In the genomic region with DNA sequence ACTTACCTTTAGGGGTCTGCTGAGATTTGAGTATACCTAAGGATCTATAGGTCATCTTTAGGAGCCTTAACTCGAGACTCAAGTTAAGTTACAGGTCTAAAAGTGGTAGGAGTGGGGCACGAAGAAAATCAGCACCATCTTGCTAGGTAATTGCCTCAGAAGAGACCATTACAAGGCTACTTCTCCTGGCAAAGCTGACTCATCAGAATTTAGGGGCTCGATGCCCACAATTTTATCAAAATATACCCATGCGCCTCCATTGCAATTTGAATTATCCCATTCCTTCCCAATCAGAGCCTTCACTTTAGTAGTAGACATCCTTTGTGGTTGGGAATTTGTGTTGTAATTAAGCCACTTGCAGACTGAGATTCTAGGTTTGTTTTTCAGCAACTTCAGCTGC, we compare ENCODE assay signal across 30 cellular contexts.
"Had no signal": no experiment of that assay in that cellular context is flagged by ENCODE, and none has a peak within 500 bp of the region (broad histone marks: within the 10 kb centered on the region; RNA-seq: fewer than 3 reads in every experiment).

No MANE protein-coding gene starts in this region.

- ATAC-seq: naive thymus-derived CD4-positive, alpha-beta T cell; natural killer cell; psoas muscle; right cardiac atrium; sciatic nerve; stimulated activated memory B cell treated with anti-CD40 and anti-IgM and Interleukin-4, amounts not matched to agents 10 μg/mL and 1 μg/mL and 100 μg/mL, for 72 hours; stimulated activated naive CD8-positive, alpha-beta T cell treated with anti-CD3 and anti-CD28 coated beads, Interleukin-15, amount 100 ng/mL, for 72 hours; stimulated activated naive CD8-positive, alpha-beta T cell treated with anti-CD3 and anti-CD28 coated beads, Interleukin-15, Interleukin-2, amounts not matched to agents 100 U/mL and 50 U/mL, for 24 hours had no signal

- H3K27me3 ChIP-seq: neural progenitor cell, ovary, spleen, suprapubic skin, testis, tibial artery, transverse colon, upper lobe of left lung, vagina had no signal

- H3K27ac ChIP-seq: neural progenitor cell, ovary, parathyroid adenoma, psoas muscle, skin epidermis, spleen, suprapubic skin, testis, tibial artery, transverse colon, upper lobe of left lung, vagina had no signal

- FAIRE-seq: urothelium cell line had no signal

- H3K4me3 ChIP-seq: neural progenitor cell, ovary, psoas muscle, skin epidermis, smooth muscle cell, spleen, suprapubic skin, testis, tibial artery, transverse colon, upper lobe of left lung, vagina had no signal

- DNase-seq: naive thymus-derived CD4-positive, alpha-beta T cell; natural killer cell; occipital lobe; ovary; posterior cingulate gyrus; psoas muscle; right cardiac atrium; spleen; stimulated activated CD4-positive, alpha-beta T cell treated with anti-CD3 and anti-CD28 coated beads, Interleukin-12 subunit alpha, Interleukin-12 subunit beta, amount 100 ng/mL, for 4 hours; stimulated activated CD4-positive, alpha-beta T cell treated with anti-CD3 and anti-CD28 coated beads, Interleukin-1b, Interleukin-23, amount 100 ng/mL, for 48 hours; stimulated activated CD4-positive, alpha-beta T cell treated with anti-CD3 and anti-CD28 coated beads, Interleukin-4, amount 100 ng/mL, for 1 hour; stimulated activated CD4-positive, alpha-beta T cell treated with anti-CD3 and anti-CD28 coated beads, Interleukin-4, amount 100 ng/mL, for 4 hours; stimulated activated CD8-positive, alpha-beta memory T cell treated with anti-CD3 and anti-CD28 coated beads, Interleukin-4, amount 100 ng/mL, for 48 hours; stimulated activated naive CD4-positive, alpha-beta T cell; stimulated activated naive CD8-positive, alpha-beta T cell treated with anti-CD3 and anti-CD28 coated beads, Interleukin-15, amount 100 ng/mL, for 72 hours; stimulated activated naive CD8-positive, alpha-beta T cell treated with anti-CD3 and anti-CD28 coated beads, Interleukin-15, Interleukin-2, amounts not matched to agents 100 U/mL and 50 U/mL, for 24 hours; substantia nigra; testis; tibial artery; transverse colon; upper lobe of left lung had no signal

- H3K9me3 ChIP-seq: ovary, psoas muscle, spleen, suprapubic skin, testis, tibial artery, transverse colon, upper lobe of left lung, vagina had no signal

- H3K79me2 ChIP-seq: parathyroid adenoma had no signal

- H3K4me2 ChIP-seq: neural progenitor cell, smooth muscle cell had no signal

- H3K4me1 ChIP-seq: neural progenitor cell, parathyroid adenoma, psoas muscle, spleen, suprapubic skin, testis, tibial artery, transverse colon, upper lobe of left lung, vagina had no signal

- H2AFZ ChIP-seq: neural progenitor cell, parathyroid adenoma had no signal

- H3K36me3 ChIP-seq: neural progenitor cell, ovary, spleen, suprapubic skin, tibial artery, transverse colon, upper lobe of left lung, vagina had no signal

- H3K9ac ChIP-seq: neural progenitor cell, parathyroid adenoma had no signal
